ENCODE assay signal across 12 cellular contexts in the genomic region with DNA sequence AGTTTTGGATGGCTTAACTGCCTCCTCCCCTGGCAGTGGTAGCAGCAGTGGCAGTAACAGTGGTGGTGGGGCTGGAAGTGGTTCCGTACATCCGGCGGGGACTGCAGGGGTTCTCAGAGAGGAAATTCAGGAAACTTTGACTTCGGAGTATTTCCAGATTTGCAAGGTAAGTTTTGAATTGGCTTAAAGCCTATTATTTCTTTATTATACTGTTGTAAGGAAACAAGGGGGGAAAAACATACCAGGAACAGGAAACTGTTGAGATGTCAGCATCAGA. TPM values are rescaled to one million over a fixed set of nuclear protein-coding genes. Genes with fewer than 3 reads are reported as not detected.
DNase-seq lines count a peak whose midpoint lies in the region; TF ChIP-seq lines count a peak whose summit lies in the region.
"Had no signal": no experiment of that assay in that cellular context is flagged by ENCODE, and none has a peak within 500 bp of the region (broad histone marks: within the 10 kb centered on the region; RNA-seq: fewer than 3 reads in every experiment).

No MANE protein-coding gene starts in this region.

- peaks cover 0 to 2% (median 0%) of the 10 kb centered on the region in 5 experiments for H3K9me3 Mint-ChIP-seq in brain

- peak overlapping the region; percentile 81 for H3K4me3 ChIP-seq in neural cell (ENCODE audit: low read length)
- H3K4me3 ChIP-seq in foreskin fibroblast (ENCODE audit: low read depth in 1 of 2, low read length in 2 of 2) = no peak overlapping the region

- peak overlapping the region; percentile 79 for H3K9ac ChIP-seq in neural cell (ENCODE audit: low read length)

- no peaks in the 10 kb centered on the region for H3F3A ChIP-seq in neural cell (ENCODE audit: insufficient read depth, low read length, poor library complexity, severe bottlenecking)

- no peak overlapping the region for H3K27ac ChIP-seq in neural cell (ENCODE audit: low read length)
- H3K27ac ChIP-seq: breast epithelium, foreskin keratinocyte had no signal

- H3K27me3 Mint-ChIP-seq in brain = peaks cover 27% of the 10 kb centered on the region

- no peaks in the 10 kb centered on the region for H3K36me3 ChIP-seq in neural cell (ENCODE audit: insufficient read depth, low read length)
- H3K36me3 ChIP-seq: breast epithelium had no signal

- no peaks in the 10 kb centered on the region for H4K20me1 ChIP-seq in neural cell (ENCODE audit: insufficient read depth)

- peaks cover 4% of the 10 kb centered on the region for H3K79me2 ChIP-seq in neural cell (replicated peaks; ENCODE audit: insufficient read depth, low read length)

- no peaks in the 10 kb centered on the region for H3K27me3 ChIP-seq in neural cell (ENCODE audit: insufficient read depth, low read depth, low read length)

- TF ChIP-seq EP300 in neural cell (conservative IDR thresholded peaks at IDR 0.05; ENCODE audit: poor library complexity, severe bottlenecking) = no peak

- H3K9me2 ChIP-seq in neural cell (ENCODE audit: insufficient read depth, low read length) = no peaks in the 10 kb centered on the region

- in situ Hi-C loops in KBM-7 (cut with MboI; ENCODE audit: low pct_unique_long_range_greater_than_20kb, low sequenced_read_pairs) = no loop called here

- no peaks in the 10 kb centered on the region for H3K36me3 Mint-ChIP-seq in brain

- TF ChIP-seq CTCF in brain (conservative IDR thresholded peaks at IDR 0.05) (no peak), neural cell (IDR thresholded peaks at IDR 0.05; ENCODE audit: poor library complexity, severe bottlenecking) (no peak), foreskin fibroblast (IDR thresholded peaks at IDR 0.05; ENCODE audit: low read depth, low read length) (no peak)

- H3K27ac Mint-ChIP-seq in brain = peak overlapping the region in 3 of 5 experiments; percentile 8 to 46 (median 41)
- H3K27ac Mint-ChIP-seq: activated CD8-positive, alpha-beta T cell treated with anti-CD3 and anti-CD28 coated beads, Interleukin-2, amount 10 ng/mL, durations not matched to agents 7 days and 5 days had no signal

- DNase-seq in NCI-H2029 treated with DMSO at 0.1 percent for 48 hours (lab: John Stamatoyannopoulos, UW) = peak; percentile 30
- DNase-seq in NCI-H2029 (lab: John Stamatoyannopoulos, UW) = no peak
- DNase-seq in KBM-7 = peak; percentile 36
- no peak for DNase-seq in foreskin fibroblast
- no peak for DNase-seq in NCI-H1092 (lab: John Stamatoyannopoulos, UW)
- no peak for DNase-seq in NOMO-1 treated with DMSO at 0.1 percent for 48 hours (lab: John Stamatoyannopoulos, UW; ENCODE audit: unreplicated experiment)
- DNase-seq: activated CD8-positive, alpha-beta T cell treated with anti-CD3 and anti-CD28 coated beads, Interleukin-2, amount 10 ng/mL, durations not matched to agents 7 days and 5 days; stimulated activated CD4-positive, alpha-beta T cell treated with anti-CD3 and anti-CD28 coated beads, Interleukin-4, amount 100 ng/mL, for 1 hour had no signal

- no peak for TF ChIP-seq RAD21 in neural cell (conservative IDR thresholded peaks at IDR 0.05)

- H3K4me3 Mint-ChIP-seq in brain = peak overlapping the region; percentile 90 to 95 (median 94)

- peak overlapping the region; percentile 71 for H3K4me2 ChIP-seq in neural cell (ENCODE audit: low read length)

- H2AFZ ChIP-seq in neural cell (ENCODE audit: low read depth, low read length) = no peak overlapping the region

- no peaks in the 10 kb centered on the region for H3K9me3 ChIP-seq in neural cell (ENCODE audit: low read length)
- H3K9me3 ChIP-seq: breast epithelium had no signal

- peaks cover 37% of the 10 kb centered on the region for H3K4me1 Mint-ChIP-seq in brain

TF ChIP-seq in neural cell, 6 proteins besides CTCF, POLR2A, EP300 and RAD21:
- no peak for TF ChIP-seq MXI1 (conservative IDR thresholded peaks at IDR 0.05; ENCODE audit: poor library complexity, severe bottlenecking)
- TF ChIP-seq, protein P1, sequence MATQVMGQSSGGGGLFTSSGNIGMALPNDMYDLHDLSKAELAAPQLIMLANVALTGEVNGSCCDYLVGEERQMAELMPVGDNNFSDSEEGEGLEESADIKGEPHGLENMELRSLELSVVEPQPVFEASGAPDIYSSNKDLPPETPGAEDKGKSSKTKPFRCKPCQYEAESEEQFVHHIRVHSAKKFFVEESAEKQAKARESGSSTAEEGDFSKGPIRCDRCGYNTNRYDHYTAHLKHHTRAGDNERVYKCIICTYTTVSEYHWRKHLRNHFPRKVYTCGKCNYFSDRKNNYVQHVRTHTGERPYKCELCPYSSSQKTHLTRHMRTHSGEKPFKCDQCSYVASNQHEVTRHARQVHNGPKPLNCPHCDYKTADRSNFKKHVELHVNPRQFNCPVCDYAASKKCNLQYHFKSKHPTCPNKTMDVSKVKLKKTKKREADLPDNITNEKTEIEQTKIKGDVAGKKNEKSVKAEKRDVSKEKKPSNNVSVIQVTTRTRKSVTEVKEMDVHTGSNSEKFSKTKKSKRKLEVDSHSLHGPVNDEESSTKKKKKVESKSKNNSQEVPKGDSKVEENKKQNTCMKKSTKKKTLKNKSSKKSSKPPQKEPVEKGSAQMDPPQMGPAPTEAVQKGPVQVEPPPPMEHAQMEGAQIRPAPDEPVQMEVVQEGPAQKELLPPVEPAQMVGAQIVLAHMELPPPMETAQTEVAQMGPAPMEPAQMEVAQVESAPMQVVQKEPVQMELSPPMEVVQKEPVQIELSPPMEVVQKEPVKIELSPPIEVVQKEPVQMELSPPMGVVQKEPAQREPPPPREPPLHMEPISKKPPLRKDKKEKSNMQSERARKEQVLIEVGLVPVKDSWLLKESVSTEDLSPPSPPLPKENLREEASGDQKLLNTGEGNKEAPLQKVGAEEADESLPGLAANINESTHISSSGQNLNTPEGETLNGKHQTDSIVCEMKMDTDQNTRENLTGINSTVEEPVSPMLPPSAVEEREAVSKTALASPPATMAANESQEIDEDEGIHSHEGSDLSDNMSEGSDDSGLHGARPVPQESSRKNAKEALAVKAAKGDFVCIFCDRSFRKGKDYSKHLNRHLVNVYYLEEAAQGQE (IDR thresholded peaks at IDR 0.05; ENCODE audit: borderline replicate concordance) = no peak
- no peak for TF ChIP-seq EZH2 (IDR thresholded peaks at IDR 0.05; ENCODE audit: borderline replicate concordance, insufficient read depth, low read length, poor library complexity, severe bottlenecking)

RNA-seq across cellular contexts. Expression of a gene that starts 1.5 kb away (rescaled TPM):
- 5.1 TPM for polyA plus RNA-seq in brain (ENCODE audit: insufficient read depth, low read depth, low replicate concordance)
- 7.6 and 9.3 TPM in 2 replicates for polyA plus RNA-seq in neural cell
- 36.5 and 40.1 TPM in 2 replicates for polyA minus RNA-seq in neural cell
- polyA plus RNA-seq: foreskin keratinocyte had no signal

Comparison
In these comparisons a context has a peak if more than half of its experiments do, and no peak if none do; other contexts are left out.
1. DNase-seq: peak in NCI-H2029 treated with DMSO at 0.1 percent for 48 hours (single experiment) and KBM-7 (single experiment); none in NCI-H2029 (single experiment), foreskin fibroblast (0 of 2), NCI-H1092 (single experiment) and NOMO-1 treated with DMSO at 0.1 percent for 48 hours (single experiment).